37 cellular contexts compared by ENCODE assay signal in the genomic region with DNA sequence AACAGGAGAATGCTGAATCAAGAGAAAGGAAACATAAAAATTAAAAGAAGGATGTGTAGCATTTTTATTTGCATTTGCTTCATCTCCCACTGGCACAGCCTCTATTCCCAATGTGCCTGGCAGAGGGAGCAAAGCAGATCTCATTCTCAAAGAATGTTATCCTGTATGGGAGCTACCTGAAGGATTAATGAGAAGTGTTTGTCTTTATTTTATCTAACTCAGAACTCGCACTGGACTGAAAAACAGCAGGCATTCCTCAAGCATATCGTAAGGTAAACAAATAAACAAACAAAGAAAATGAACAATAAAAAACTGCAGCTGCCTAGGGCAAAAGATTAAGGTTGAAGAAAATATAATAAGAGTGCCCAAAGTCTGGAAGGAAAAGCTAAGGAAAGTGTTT. TPM values are rescaled to one million over a fixed set of nuclear protein-coding genes. Genes with fewer than 3 reads are reported as not detected.
"Had no signal": no experiment of that assay in that cellular context is flagged by ENCODE, and none has a peak within 500 bp of the region (broad histone marks: within the 10 kb centered on the region; RNA-seq: fewer than 3 reads in every experiment).

No MANE protein-coding gene starts in this region.

- H3K4me3 Mint-ChIP-seq: activated naive CD4-positive, alpha-beta T cell treated with anti-CD3 and anti-CD28 coated beads for 36 hours; activated naive CD4-positive, alpha-beta T cell treated with anti-CD3 and anti-CD28 coated beads, Interleukin-2, amount 10 ng/mL, durations not matched to agents 7 days and 5 days; activated naive CD4-positive, alpha-beta T cell treated with anti-CD3 and anti-CD28 coated beads, Interleukin-2, amount 50 U/mL, for 24 hours; activated naive CD8-positive, alpha-beta T cell; activated naive CD8-positive, alpha-beta T cell treated with anti-CD3 and anti-CD28 coated beads for 36 hours; activated naive CD8-positive, alpha-beta T cell treated with anti-CD3 and anti-CD28 coated beads, Interleukin-2, amount 10 ng/mL, durations not matched to agents 7 days and 5 days; activated naive CD8-positive, alpha-beta T cell treated with anti-CD3 and anti-CD28 coated beads, Interleukin-2, amount 50 U/mL, for 24 hours; activated T-cell treated with anti-CD3 and anti-CD28 coated beads, Interleukin-2, amount 50 U/mL, for 24 hours; activated T-cell treated with anti-CD3 and anti-CD28 coated beads, Interleukin-2, amount 50 U/mL, for 4 hours; activated T-cell treated with anti-CD3 and anti-CD28 coated beads, Interleukin-2, amount 50 U/mL, for 72 hours; activated T-helper 1 cell treated with anti-CD3 and anti-CD28 coated beads, Interleukin-12 subunit alpha, Interleukin-12 subunit beta, Interleukin-2, Interleukin-4 antibody, amounts not matched to agents 30 ng/mL and 10 ng/mL and 1 ng/mL, durations not matched to agents 14 hours and 24 hours and 36 hours; activated T-helper 17 cell treated with anti-CD3 and anti-CD28 coated beads, Interleukin-2, amount 50 U/mL, for 72 hours; brain; central memory CD8-positive, alpha-beta T cell had no signal

- H3K4me1 Mint-ChIP-seq: activated naive CD4-positive, alpha-beta T cell treated with anti-CD3 and anti-CD28 coated beads, Interleukin-2, amount 10 ng/mL, durations not matched to agents 7 days and 5 days; activated naive CD4-positive, alpha-beta T cell treated with anti-CD3 and anti-CD28 coated beads, Interleukin-2, amount 50 U/mL, for 24 hours; activated naive CD8-positive, alpha-beta T cell treated with anti-CD3 and anti-CD28 coated beads for 36 hours; activated naive CD8-positive, alpha-beta T cell treated with anti-CD3 and anti-CD28 coated beads, Interleukin-2, amount 10 ng/mL, durations not matched to agents 7 days and 5 days; activated naive CD8-positive, alpha-beta T cell treated with anti-CD3 and anti-CD28 coated beads, Interleukin-2, amount 50 U/mL, for 24 hours; activated T-helper 17 cell treated with anti-CD3 and anti-CD28 coated beads, Interleukin-2, amount 50 U/mL, for 72 hours; central memory CD8-positive, alpha-beta T cell had no signal

- H3K9me3 Mint-ChIP-seq: activated naive CD4-positive, alpha-beta T cell treated with anti-CD3 and anti-CD28 coated beads, Interleukin-2, amount 50 U/mL, for 72 hours; activated naive CD8-positive, alpha-beta T cell treated with anti-CD3 and anti-CD28 coated beads, Interleukin-2, amount 10 ng/mL, durations not matched to agents 7 days and 5 days; activated T-cell treated with anti-CD3 and anti-CD28 coated beads, Interleukin-2, amount 50 U/mL, for 4 hours; activated T-helper 1 cell treated with anti-CD3 and anti-CD28 coated beads, Interleukin-12 subunit alpha, Interleukin-12 subunit beta, Interleukin-2, Interleukin-4 antibody, amounts not matched to agents 30 ng/mL and 10 ng/mL and 1 ng/mL, durations not matched to agents 14 hours and 24 hours and 36 hours; activated T-helper 2 cell treated with anti-CD3 and anti-CD28 coated beads, Interferon-gamma antibody, Interleukin-2, Interleukin-4, amounts not matched to agents 10 μg/mL and 5 μg/mL and 100 μg/mL, durations not matched to agents 14 hours and 24 hours and 36 hours had no signal

- ATAC-seq: activated naive CD4-positive, alpha-beta T cell treated with anti-CD3 and anti-CD28 coated beads, Interleukin-2, amount 50 U/mL, for 72 hours; activated naive CD8-positive, alpha-beta T cell treated with anti-CD3 and anti-CD28 coated beads, Interleukin-2, amount 50 U/mL, for 24 hours; activated T-cell treated with anti-CD3 and anti-CD28 coated beads, Interleukin-2, amount 50 U/mL, for 4 hours; activated T-cell treated with anti-CD3 and anti-CD28 coated beads, Interleukin-2, amount 50 U/mL, for 72 hours; activated T-helper 17 cell treated with anti-CD3 and anti-CD28 coated beads, Interleukin-2, amount 50 U/mL, for 72 hours; body of pancreas had no signal

- H3K27me3 Mint-ChIP-seq: activated naive CD4-positive, alpha-beta T cell treated with anti-CD3 and anti-CD28 coated beads, Interleukin-2, amount 10 ng/mL, durations not matched to agents 7 days and 5 days; activated naive CD4-positive, alpha-beta T cell treated with anti-CD3 and anti-CD28 coated beads, Interleukin-2, amount 50 U/mL, for 24 hours; activated naive CD8-positive, alpha-beta T cell; activated naive CD8-positive, alpha-beta T cell treated with anti-CD3 and anti-CD28 coated beads for 36 hours; activated naive CD8-positive, alpha-beta T cell treated with anti-CD3 and anti-CD28 coated beads, Interleukin-2, amount 10 ng/mL, durations not matched to agents 7 days and 5 days; activated naive CD8-positive, alpha-beta T cell treated with anti-CD3 and anti-CD28 coated beads, Interleukin-2, amount 50 U/mL, for 24 hours; activated T-cell treated with anti-CD3 and anti-CD28 coated beads, Interleukin-2, amount 50 U/mL, for 24 hours; activated T-helper 17 cell treated with anti-CD3 and anti-CD28 coated beads, Interleukin-2, amount 50 U/mL, for 72 hours; brain; central memory CD8-positive, alpha-beta T cell had no signal

- DNase-seq: activated effector memory CD4-positive, alpha-beta T cell treated with anti-CD3 and anti-CD28 coated beads, Interleukin-2, amount 50 U/mL, for 16 hours; activated effector memory CD4-positive, alpha-beta T cell treated with Interleukin-2 at 50 U/mL for 16 hours; activated gamma-delta T cell; activated gamma-delta T cell treated with Interleukin-2 at 50 U/mL for 16 hours; activated naive CD4-positive, alpha-beta T cell; activated naive CD4-positive, alpha-beta T cell treated with anti-CD3 and anti-CD28 coated beads for 36 hours; activated naive CD4-positive, alpha-beta T cell treated with anti-CD3 and anti-CD28 coated beads, Interleukin-2, amount 10 ng/mL, durations not matched to agents 7 days and 5 days; activated naive CD4-positive, alpha-beta T cell treated with anti-CD3 and anti-CD28 coated beads, Interleukin-2, amount 50 U/mL, for 16 hours; activated naive CD4-positive, alpha-beta T cell treated with Interleukin-2 at 50 U/mL for 16 hours; activated naive CD8-positive, alpha-beta T cell treated with anti-CD3 and anti-CD28 coated beads for 36 hours; activated naive CD8-positive, alpha-beta T cell treated with anti-CD3 and anti-CD28 coated beads, Interleukin-2, amount 10 ng/mL, durations not matched to agents 7 days and 5 days; activated naive CD8-positive, alpha-beta T cell treated with anti-CD3 and anti-CD28 coated beads, Interleukin-2, amount 50 U/mL, for 24 hours; activated T-cell treated with anti-CD3 and anti-CD28 coated beads, Interleukin-2, amount 50 U/mL, for 24 hours; activated T-cell treated with anti-CD3 and anti-CD28 coated beads, Interleukin-2, amount 50 U/mL, for 4 hours; activated T-cell treated with anti-CD3 and anti-CD28 coated beads, Interleukin-2, amount 50 U/mL, for 48 hours; activated T-cell treated with anti-CD3 and anti-CD28 coated beads, Interleukin-2, amount 50 U/mL, for 72 hours; adrenal gland; amniotic stem cell; amygdala; anterior cingulate cortex; aorta; body of pancreas; brain microvascular endothelial cell; caudate nucleus; central memory CD4-positive, alpha-beta T cell; cerebellar nuclear complex had no signal

- H3K9me3 ChIP-seq: adrenal gland, ascending aorta, body of pancreas, breast epithelium had no signal

- H3K36me3 ChIP-seq: adrenal gland, ascending aorta, brain microvascular endothelial cell, breast epithelium, cardiac muscle cell had no signal

- H3K4me3 ChIP-seq: adrenal gland, ascending aorta, body of pancreas, breast epithelium, cardiac muscle cell had no signal

- H3K27me3 ChIP-seq: adrenal gland, ascending aorta, body of pancreas, brain microvascular endothelial cell, breast epithelium, cardiac muscle cell had no signal

- H3K36me3 Mint-ChIP-seq: activated naive CD4-positive, alpha-beta T cell treated with anti-CD3 and anti-CD28 coated beads, Interleukin-2, amount 10 ng/mL, durations not matched to agents 7 days and 5 days; activated naive CD4-positive, alpha-beta T cell treated with anti-CD3 and anti-CD28 coated beads, Interleukin-2, amount 50 U/mL, for 24 hours; activated naive CD4-positive, alpha-beta T cell treated with anti-CD3 and anti-CD28 coated beads, Interleukin-2, amount 50 U/mL, for 72 hours; activated naive CD8-positive, alpha-beta T cell; activated naive CD8-positive, alpha-beta T cell treated with anti-CD3 and anti-CD28 coated beads for 36 hours; activated naive CD8-positive, alpha-beta T cell treated with anti-CD3 and anti-CD28 coated beads, Interleukin-2, amount 10 ng/mL, durations not matched to agents 7 days and 5 days; brain had no signal

- H3K4me1 ChIP-seq: adrenal gland, ascending aorta, body of pancreas, breast epithelium had no signal

- H3K27ac Mint-ChIP-seq: activated naive CD4-positive, alpha-beta T cell treated with anti-CD3 and anti-CD28 coated beads for 36 hours; activated naive CD4-positive, alpha-beta T cell treated with anti-CD3 and anti-CD28 coated beads, Interleukin-2, amount 10 ng/mL, durations not matched to agents 7 days and 5 days; activated naive CD4-positive, alpha-beta T cell treated with anti-CD3 and anti-CD28 coated beads, Interleukin-2, amount 50 U/mL, for 24 hours; activated naive CD4-positive, alpha-beta T cell treated with anti-CD3 and anti-CD28 coated beads, Interleukin-2, amount 50 U/mL, for 72 hours; activated naive CD8-positive, alpha-beta T cell; activated naive CD8-positive, alpha-beta T cell treated with anti-CD3 and anti-CD28 coated beads for 36 hours; activated naive CD8-positive, alpha-beta T cell treated with anti-CD3 and anti-CD28 coated beads, Interleukin-2, amount 10 ng/mL, durations not matched to agents 7 days and 5 days; activated naive CD8-positive, alpha-beta T cell treated with anti-CD3 and anti-CD28 coated beads, Interleukin-2, amount 50 U/mL, for 24 hours; activated T-cell treated with anti-CD3 and anti-CD28 coated beads, Interleukin-2, amount 50 U/mL, for 24 hours; activated T-cell treated with anti-CD3 and anti-CD28 coated beads, Interleukin-2, amount 50 U/mL, for 72 hours; activated T-helper 1 cell treated with anti-CD3 and anti-CD28 coated beads, Interleukin-12 subunit alpha, Interleukin-12 subunit beta, Interleukin-2, Interleukin-4 antibody, amounts not matched to agents 30 ng/mL and 10 ng/mL and 1 ng/mL, durations not matched to agents 14 hours and 24 hours and 36 hours; activated T-helper 17 cell treated with anti-CD3 and anti-CD28 coated beads, Interleukin-2, amount 50 U/mL, for 72 hours; activated T-helper 2 cell treated with anti-CD3 and anti-CD28 coated beads, Interferon-gamma antibody, Interleukin-2, Interleukin-4, amounts not matched to agents 10 μg/mL and 5 μg/mL and 100 μg/mL, durations not matched to agents 14 hours and 24 hours and 36 hours; brain had no signal

- H3K27ac ChIP-seq: adrenal gland, ascending aorta, body of pancreas, brain microvascular endothelial cell, breast epithelium, cardiac muscle cell had no signal

RNA-seq across cellular contexts. Expression of a gene that starts 12.7 kb away (rescaled TPM):
- total RNA-seq: activated naive CD4-positive, alpha-beta T cell treated with anti-CD3 and anti-CD28 coated beads for 36 hours; activated naive CD4-positive, alpha-beta T cell treated with anti-CD3 and anti-CD28 coated beads, Interleukin-2, amount 50 U/mL, for 72 hours; activated naive CD8-positive, alpha-beta T cell treated with anti-CD3 and anti-CD28 coated beads for 36 hours; activated naive CD8-positive, alpha-beta T cell treated with anti-CD3 and anti-CD28 coated beads, Interleukin-2, amount 10 ng/mL, durations not matched to agents 7 days and 5 days; activated T-cell treated with anti-CD3 and anti-CD28 coated beads, Interleukin-2, amount 50 U/mL, for 4 hours; activated T-cell treated with anti-CD3 and anti-CD28 coated beads, Interleukin-2, amount 50 U/mL, for 72 hours; activated T-helper 1 cell treated with anti-CD3 and anti-CD28 coated beads, Interleukin-12 subunit alpha, Interleukin-12 subunit beta, Interleukin-2, Interleukin-4 antibody, amounts not matched to agents 30 ng/mL and 10 ng/mL and 1 ng/mL, durations not matched to agents 14 hours and 24 hours and 36 hours; activated T-helper 17 cell treated with anti-CD3 and anti-CD28 coated beads, Interleukin-2, amount 50 U/mL, for 72 hours; activated T-helper 2 cell treated with anti-CD3 and anti-CD28 coated beads, Interferon-gamma antibody, Interleukin-2, Interleukin-4, amounts not matched to agents 10 μg/mL and 5 μg/mL and 100 μg/mL, durations not matched to agents 14 hours and 24 hours and 36 hours; ascending aorta had no signal
- polyA plus RNA-seq: aorta had no signal
